Comparison of ENCODE assay signal across 17 cellular contexts in the genomic region with DNA sequence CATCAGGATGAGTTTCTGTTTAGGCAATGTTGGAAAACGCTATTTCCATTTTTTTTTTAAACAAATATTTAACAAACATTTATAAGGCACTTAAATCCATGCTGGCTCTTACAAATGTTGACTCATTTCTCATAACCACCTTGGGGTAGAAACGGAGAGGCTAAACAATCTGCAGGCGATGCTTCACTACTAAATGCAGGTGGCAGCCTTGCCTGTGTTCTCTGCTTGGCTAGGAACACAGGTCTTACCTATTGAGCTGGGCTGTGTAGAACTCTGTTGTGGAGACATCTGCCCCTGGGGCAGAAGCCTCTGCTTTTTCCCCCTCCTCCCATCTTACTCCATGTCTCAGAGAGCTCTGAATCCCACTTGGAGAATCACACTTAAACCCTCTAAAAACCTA. TPM values are rescaled to one million over a fixed set of nuclear protein-coding genes. Genes with fewer than 3 reads are reported as not detected.
A peak's percentile ranks its signal among the peaks of the same experiment; 100 is the strongest.
DNase-seq lines count a peak whose midpoint lies in the region; ATAC-seq and TF ChIP-seq lines count a peak whose summit lies in the region.
"Had no signal": no experiment of that assay in that cellular context is flagged by ENCODE, and none has a peak within 500 bp of the region (broad histone marks: within the 10 kb centered on the region; RNA-seq: fewer than 3 reads in every experiment).

No MANE protein-coding gene starts in this region.

- H3K23me2 ChIP-seq in H9 (ENCODE audit: insufficient read length, low read depth, low read length, poor library complexity, severe bottlenecking), result peaks cover 12% of the 10 kb centered on the region

- H4K91ac ChIP-seq in H9 (ENCODE audit: insufficient read length, low read depth, low read length) (no peak overlapping the region), mesenchymal stem cell (ENCODE audit: low read length) (peak overlapping the region; percentile 19)

- H3K4me1 Mint-ChIP-seq in H9, result peaks cover 18 to 21% of the 10 kb centered on the region in 2 experiments

- H3K9me3 Mint-ChIP-seq in H9, result no peaks in the 10 kb centered on the region; a peak in 1 of 5 replicates

- H3K14ac ChIP-seq in H9 (ENCODE audit: insufficient read depth, low read length) (no peak overlapping the region), mesenchymal stem cell (ENCODE audit: low read length in 2 of 2) (no peak overlapping the region)

- no peaks in the 10 kb centered on the region for H3K79me1 ChIP-seq in H9 (ENCODE audit: insufficient read depth, low read depth, low read length, poor library complexity, severe bottlenecking)
- H3K79me1 ChIP-seq in mesenchymal stem cell (replicated peaks; ENCODE audit: low read length, poor library complexity, severe bottlenecking), result no peaks in the 10 kb centered on the region

- H3K9ac ChIP-seq in H9 (ENCODE audit: extremely low read depth, insufficient read length, low read length) (no peak overlapping the region), colonic mucosa (ENCODE audit: low read depth in 2 of 2, low read length in 2 of 2) (peak overlapping the region in 1 of 2 donors; percentile 81), mesenchymal stem cell (ENCODE audit: low read length) (no peak overlapping the region)
- H3K9ac ChIP-seq: GM23248 had no signal

- H3K4me1 ChIP-seq in H9 (ENCODE audit: insufficient read depth, low read length) (0 out of 2 replicates have a peak, but pooled peaks cover 2% of the 10 kb centered on the region), colonic mucosa (no peaks in the 10 kb centered on the region), mesenchymal stem cell (ENCODE audit: control insufficient read depth, insufficient read depth, low read depth, low read length) (peaks cover 5% of the 10 kb centered on the region)

- no peaks in the 10 kb centered on the region for H4K20me1 ChIP-seq in H9 (ENCODE audit: control insufficient read depth, insufficient read depth, insufficient read length)

- H2BK5ac ChIP-seq in H9 (ENCODE audit: insufficient read length, low read length) (no peak overlapping the region), mesenchymal stem cell (ENCODE audit: low read depth, low read length, poor library complexity, severe bottlenecking) (no peak overlapping the region)

- DNase-seq in H9 (peak; percentile 37), NCI-H69 (lab: John Stamatoyannopoulos, UW) (peak; percentile 10), colonic mucosa (peak; percentile 50), mesenchymal stem cell (peak; percentile 31), erythroblast (lab: John Stamatoyannopoulos, UW) (no peak), SKM-1 (lab: John Stamatoyannopoulos, UW; ENCODE audit: unreplicated experiment) (no peak)
- DNase-seq: activated naive CD4-positive, alpha-beta T cell treated with Interleukin-2 at 50 U/mL for 16 hours; foreskin melanocyte; GM23248; KG1; NCI-H446 treated with DMSO at 0.1 percent for 48 hours; stimulated activated CD4-positive, alpha-beta T cell treated with anti-CD3 and anti-CD28 coated beads, Interleukin-2, amount 100 ng/mL, for 48 hours; stimulated activated naive CD4-positive, alpha-beta T cell treated with Interleukin-2 at 50 U/mL for 16 hours had no signal

- no peaks in the 10 kb centered on the region for H3K36me3 ChIP-seq in colonic mucosa
- H3K36me3 ChIP-seq in mesenchymal stem cell (ENCODE audit: control insufficient read depth in 1 of 2, insufficient read depth in 2 of 2, low read depth in 1 of 2, low read length in 2 of 2), result no peaks in the 10 kb centered on the region

- no peak overlapping the region for H3K56ac ChIP-seq in H9 (ENCODE audit: insufficient read length, low read depth, low read length)

- H3K18ac ChIP-seq in H9 (ENCODE audit: insufficient read length, low read depth, low read length) (no peak overlapping the region), mesenchymal stem cell (ENCODE audit: low read depth in 1 of 2, low read length in 2 of 2) (peak overlapping the region; percentile 58 to 91)

- intact Hi-C loops in colonic mucosa (cut with DNase I), result loop anchor here (5.0 to 10.0 kb wide), 3 partner anchors 170 to 267 kb away; partner anchors contain the start of gene CXCL3

- H4K5ac ChIP-seq in H9 (ENCODE audit: insufficient read length, low read depth, low read length), result no peak overlapping the region

- peak; percentile 31; the same call in 2 of the 3 replicates for TF ChIP-seq CTCF in H9 (conservative IDR thresholded peaks at IDR 0.05)
- TF ChIP-seq CTCF in colonic mucosa (IDR thresholded peaks at IDR 0.05), result no peak

- H3K9me3 ChIP-seq in H9 (ENCODE audit: control insufficient read depth, low read depth, low read length) (no peaks in the 10 kb centered on the region), colonic mucosa (no peaks in the 10 kb centered on the region), mesenchymal stem cell (ENCODE audit: control insufficient read depth, low read length) (no peaks in the 10 kb centered on the region)

- no peak overlapping the region for H2BK20ac ChIP-seq in H9 (ENCODE audit: low read depth, low read length, poor library complexity, severe bottlenecking)

- H2AFZ ChIP-seq in H9 (ENCODE audit: low read length) (no peak overlapping the region), mesenchymal stem cell (ENCODE audit: low read depth, low read length) (no peak overlapping the region)

- no peak overlapping the region for H3K27ac Mint-ChIP-seq in H9

- H2AK5ac ChIP-seq in H9 (ENCODE audit: insufficient read length, low read length), result no peak overlapping the region
- peak overlapping the region; percentile 1 for H2AK5ac ChIP-seq in mesenchymal stem cell (ENCODE audit: low read length, severe bottlenecking)

- no peaks in the 10 kb centered on the region; the same call in 1 of the 2 replicates for H3K27me3 ChIP-seq in H9 (ENCODE audit: insufficient read depth, low read length)
- no peaks in the 10 kb centered on the region for H3K27me3 ChIP-seq in colonic mucosa
- H3K27me3 ChIP-seq in mesenchymal stem cell (ENCODE audit: control insufficient read depth in 1 of 2, insufficient read depth in 1 of 2, low read length in 2 of 2), result no peaks in the 10 kb centered on the region

- no peak overlapping the region for H3K4me2 ChIP-seq in H9 (ENCODE audit: insufficient read depth, insufficient read length, low read length)
- H3K4me2 ChIP-seq in mesenchymal stem cell (ENCODE audit: low read length, poor library complexity, severe bottlenecking), result no peak overlapping the region

- H4K8ac ChIP-seq in H9 (replicated peaks; ENCODE audit: insufficient read length, low read depth, low read length), result no peak overlapping the region
- peak overlapping the region; percentile 70 for H4K8ac ChIP-seq in mesenchymal stem cell (ENCODE audit: low read length)

- peaks cover 40% of the 10 kb centered on the region for H3K27me3 Mint-ChIP-seq in H9 (ENCODE audit: low read depth)

- no peaks in the 10 kb centered on the region for H3K36me3 Mint-ChIP-seq in H9 (ENCODE audit: insufficient read depth in 1 of 3, low read depth in 3 of 3)

- no peak overlapping the region for H3K23ac ChIP-seq in H9 (ENCODE audit: insufficient read length, low read depth, low read length)
- H3K23ac ChIP-seq in mesenchymal stem cell (ENCODE audit: low read length in 2 of 2), result no peak overlapping the region

- H3K4me3 Mint-ChIP-seq in H9, result no peak overlapping the region

- ATAC-seq in HG03159 (IDR thresholded peaks at IDR 0.05; ENCODE audit: unreplicated experiment) (no peak), HG02884 (IDR thresholded peaks at IDR 0.05; ENCODE audit: unreplicated experiment) (no peak)

- H3K4ac ChIP-seq in H9 (ENCODE audit: low read depth, low read length) (no peak overlapping the region), mesenchymal stem cell (ENCODE audit: low read depth in 1 of 2, low read length in 2 of 2) (peak overlapping the region in 1 of 2 experiments; percentile 20)

- H3K4me3 ChIP-seq in colonic mucosa, result no peak overlapping the region
- no peak overlapping the region for H3K4me3 ChIP-seq in mesenchymal stem cell (ENCODE audit: insufficient read depth in 1 of 2, low read depth in 1 of 2, low read length in 2 of 2)

- H2BK15ac ChIP-seq in H9 (ENCODE audit: low read depth, low read length) (no peak overlapping the region), mesenchymal stem cell (ENCODE audit: low read depth, poor library complexity, severe bottlenecking) (peak overlapping the region; percentile 29)

- no peaks in the 10 kb centered on the region for H3K79me2 ChIP-seq in H9 (ENCODE audit: insufficient read depth, low read length)

- H3K27ac ChIP-seq in H9 (ENCODE audit: insufficient read length, low read depth, low read length) (no peak overlapping the region), colonic mucosa (peak overlapping the region; percentile 53), mesenchymal stem cell (ENCODE audit: low read length, poor library complexity, severe bottlenecking) (peak overlapping the region; percentile 85)
- H3K27ac ChIP-seq: GM23248 had no signal

- TF ChIP-seq POLR2A in erythroblast (IDR thresholded peaks at IDR 0.05; ENCODE audit: low read length), result no peak

- H2BK12ac ChIP-seq in H9 (ENCODE audit: insufficient read length, low read depth, low read length) (no peak overlapping the region), mesenchymal stem cell (ENCODE audit: low read length in 2 of 2) (peak overlapping the region; percentile 65 to 93)

- no peak overlapping the region for H2BK120ac ChIP-seq in H9 (ENCODE audit: low read depth, low read length, poor library complexity, severe bottlenecking)
- peak overlapping the region; percentile 52 for H2BK120ac ChIP-seq in mesenchymal stem cell (ENCODE audit: low read depth, low read length)

- WGBS in H9 (ENCODE audit: extremely low coverage, insufficient read length, low lambda C conversion rate), result no CpG with 5 or more reads among the region's 3 CpGs
- WGBS in mesenchymal stem cell, result 58% methylated on average over 2 of the region's 3 CpGs

- no peak overlapping the region for H3T11ph ChIP-seq in H9 (ENCODE audit: low read length)

RNA-seq across cellular contexts. Expression of gene CXCL1, which starts 1.4 kb away (rescaled TPM):
- total RNA-seq in H9 (2021) (0.20 TPM in 2 replicates), colonic mucosa (10 to 100 TPM in 1 of 2 donors, 1 to 10 TPM in 1; 8.4 to 19.6 TPM)
- 274 TPM for polyA plus RNA-seq in mesenchymal stem cell (2013, experiment 1 of 2)
- polyA plus RNA-seq in mesenchymal stem cell (2013, experiment 2 of 2), result 286 TPM

RNA-seq across cellular contexts. Expression of gene PF4V1, which starts 14.7 kb away (rescaled TPM):
- total RNA-seq in H9 (2021) (not detected in 2 replicates), colonic mucosa (not detected)
- 0.14 TPM for polyA plus RNA-seq in mesenchymal stem cell (2013, experiment 1 of 2)
- polyA plus RNA-seq in mesenchymal stem cell (2013, experiment 2 of 2), result not detected
- total RNA-seq: lower leg skin had no signal

RNA-seq across cellular contexts. Expression of gene CXCL6, which starts 31.3 kb away (rescaled TPM):
- total RNA-seq in H9 (2021) (0.85 and 1.3 TPM in 2 replicates), colonic mucosa (under 1 TPM; 0.32 to 0.42 TPM)
- 6.8 TPM for polyA plus RNA-seq in mesenchymal stem cell (2013, experiment 1 of 2)
- 7.1 TPM for polyA plus RNA-seq in mesenchymal stem cell (2013, experiment 2 of 2)
- polyA plus RNA-seq: CD14-positive monocyte had no signal

Comparison
In these comparisons a context has a peak if more than half of its experiments do, and no peak if none do; other contexts are left out.
1. DNase-seq: peak in H9 (single experiment), NCI-H69 (single experiment), colonic mucosa (single experiment) and mesenchymal stem cell (single experiment); none in erythroblast (0 of 2) and SKM-1 (single experiment).